ENCODE assay signal across 13 cellular contexts in the genomic region with DNA sequence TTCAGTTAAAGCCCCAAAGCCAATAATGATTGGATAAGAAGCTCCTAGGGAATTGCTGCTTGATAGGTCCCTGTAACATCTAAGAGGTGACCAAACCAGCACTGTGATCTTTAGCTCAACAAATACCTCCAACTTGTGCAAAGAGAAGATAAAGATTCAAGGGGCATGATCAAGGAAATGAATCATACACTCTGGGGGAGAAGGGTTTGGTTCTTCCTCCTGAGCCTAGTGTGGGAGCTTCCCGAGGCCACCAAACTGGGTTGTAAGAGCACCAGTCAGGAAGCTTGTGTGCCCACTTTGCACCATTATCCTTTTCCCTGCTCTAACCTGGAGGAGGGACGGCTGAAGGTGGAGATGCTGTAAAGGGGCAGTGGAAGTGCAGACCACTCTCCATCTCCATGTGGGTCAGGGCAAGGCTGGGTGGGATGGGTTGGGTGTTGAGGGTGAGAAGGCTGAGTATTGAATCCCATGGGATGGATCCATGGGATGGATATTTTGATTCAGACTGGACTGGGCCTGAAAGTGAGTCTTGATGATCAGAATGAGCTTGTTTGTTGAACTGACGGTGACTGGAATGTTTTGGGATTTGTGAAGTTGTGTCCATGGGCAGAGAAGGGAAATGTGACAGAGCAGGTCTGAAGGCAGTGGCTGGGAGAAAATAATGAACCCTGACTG. TPM values are rescaled to one million over a fixed set of nuclear protein-coding genes. Genes with fewer than 3 reads are reported as not detected.
DNase-seq lines count a peak whose midpoint lies in the region; ATAC-seq, FAIRE-seq and TF ChIP-seq lines count a peak whose summit lies in the region.
"Had no signal": no experiment of that assay in that cellular context is flagged by ENCODE, and none has a peak within 500 bp of the region (broad histone marks: within the 10 kb centered on the region; RNA-seq: fewer than 3 reads in every experiment).

No MANE protein-coding gene starts in this region.

- no peak for FAIRE-seq in frontal cortex (lab: Jason Lieb, UNC)
- FAIRE-seq: H1 had no signal

- no peak overlapping the region for H3K4me3 ChIP-seq in ACC112 (ENCODE audit: low read depth, low read length)
- H3K4me3 ChIP-seq in choroid plexus epithelial cell (ENCODE audit: low read depth, low read length): no peak overlapping the region
- H3K4me3 ChIP-seq: colonic mucosa had no signal

- peaks cover 54% of the 10 kb centered on the region for H3K4me1 ChIP-seq in ACC112 (ENCODE audit: control insufficient read depth, insufficient read depth, low read length, unreplicated experiment)
- H3K4me1 ChIP-seq: colonic mucosa had no signal

- no peaks in the 10 kb centered on the region for H3K36me3 ChIP-seq in ACC112 (ENCODE audit: insufficient read depth, low read length)
- H3K36me3 ChIP-seq: colonic mucosa had no signal

- DNase-seq in EL (peak; percentile 54), RPMI7951 (ENCODE audit: low read depth) (peak; percentile 59), choroid plexus epithelial cell (ENCODE audit: low read depth) (peak; percentile 43), NCI-H2171 treated with DMSO at 0.1 percent for 48 hours (lab: John Stamatoyannopoulos, UW) (no peak), frontal cortex (ENCODE audit: low spot score in 2 of 2) (no peak), HuH-7.5 (ENCODE audit: low spot score) (no peak)
- DNase-seq: activated naive CD4-positive, alpha-beta T cell treated with anti-CD3 and anti-CD28 coated beads, Interleukin-2, amount 50 U/mL, for 16 hours; colonic mucosa; NCI-H1436 treated with DMSO at 0.1 percent for 48 hours; NCI-H524 treated with DMSO at 0.1 percent for 48 hours had no signal

- H3K27ac ChIP-seq in ACC112 (ENCODE audit: low read depth, low read length): peak overlapping the region; percentile 67
- H3K27ac ChIP-seq: colonic mucosa had no signal

- no peak for ATAC-seq in HG03432 (IDR thresholded peaks at IDR 0.05; ENCODE audit: unreplicated experiment)

- no peaks in the 10 kb centered on the region for H3K27me3 ChIP-seq in ACC112 (ENCODE audit: insufficient read depth, low read length)
- H3K27me3 ChIP-seq: colonic mucosa had no signal

- H2AFZ ChIP-seq in ACC112 (ENCODE audit: low read length, unreplicated experiment): no peak overlapping the region

- TF ChIP-seq CTCF in choroid plexus epithelial cell (conservative IDR thresholded peaks at IDR 0.05; ENCODE audit: low read depth, low read length): no peak

- no peaks in the 10 kb centered on the region for H3K79me2 ChIP-seq in ACC112 (ENCODE audit: control insufficient read depth, insufficient read depth, low read length, unreplicated experiment)

RNA-seq across cellular contexts. Expression of gene CHST2, which starts 49.1 kb away (rescaled TPM):
- 15.7 and 20.7 TPM in 2 replicates for total RNA-seq in RPMI7951 (2014; rRNA removed; shearing (Covaris generic))
- total RNA-seq in frontal cortex: 44.4 TPM

Comparison
In these comparisons a context has a peak if more than half of its experiments do, and no peak if none do; other contexts are left out.
1. DNase-seq: peak in EL (single experiment), RPMI7951 (single experiment) and choroid plexus epithelial cell (single experiment); none in NCI-H2171 treated with DMSO at 0.1 percent for 48 hours (single experiment), frontal cortex (0 of 2) and HuH-7.5 (single experiment).